ENCODE assay signal across 8 cellular contexts in genomic region chr19:58562126-58563033, GRCh38. TPM values are rescaled to one million over a fixed set of nuclear protein-coding genes. Genes with fewer than 3 reads are reported as not detected.
DNase-seq lines count a peak whose midpoint lies in the region; ATAC-seq lines count a peak whose summit lies in the region.

No MANE protein-coding gene starts in this region.

- peaks cover 69% of the 10 kb centered on the region for H3K4me1 Mint-ChIP-seq in stimulated activated memory B cell treated with anti-CD40 and anti-IgM and Interleukin-4, amounts not matched to agents 10 μg/mL and 1 μg/mL and 100 μg/mL, for 72 hours

- H3K4me1 ChIP-seq in adipocyte (ENCODE audit: control insufficient read depth, insufficient read depth, low read length) (peaks cover 28% of the 10 kb centered on the region), iPS-20b (ENCODE audit: insufficient read depth, low read length) (peaks cover 7% of the 10 kb centered on the region; the same call in 1 of the 2 replicates)

- no peaks in the 10 kb centered on the region for H3K27me3 ChIP-seq in H7 (ENCODE audit: control insufficient read depth, insufficient read depth, low read length)
- no peaks in the 10 kb centered on the region for H3K27me3 ChIP-seq in adipocyte (replicated peaks; ENCODE audit: control insufficient read depth, insufficient read depth, low read length)
- H3K27me3 ChIP-seq in iPS-20b (ENCODE audit: insufficient read depth, low read length), result peaks cover 43% of the 10 kb centered on the region

- H3K9ac ChIP-seq in adipocyte (ENCODE audit: low read length) (peak overlapping the region; percentile 74), iPS-20b (ENCODE audit: low read depth, low read length) (peak overlapping the region; percentile 32; the same call in 1 of the 2 replicates)

- peaks cover 16% of the 10 kb centered on the region for H3K36me3 Mint-ChIP-seq in stimulated activated memory B cell treated with anti-CD40 and anti-IgM and Interleukin-4, amounts not matched to agents 10 μg/mL and 1 μg/mL and 100 μg/mL, for 72 hours

- H3K27ac ChIP-seq in iPS-20b (ENCODE audit: low read length), result no peak overlapping the region

- no peaks in the 10 kb centered on the region for H3K27me3 Mint-ChIP-seq in stimulated activated memory B cell treated with anti-CD40 and anti-IgM and Interleukin-4, amounts not matched to agents 10 μg/mL and 1 μg/mL and 100 μg/mL, for 72 hours

- H3K4me3 ChIP-seq in H7 (ENCODE audit: insufficient read depth, low read depth, low read length) (no peak overlapping the region), adipocyte (ENCODE audit: low read length) (peak overlapping the region; percentile 64), iPS-20b (ENCODE audit: low read length) (peak overlapping the region; percentile 42; the same call in 1 of the 2 replicates)

- H3K36me3 ChIP-seq in H7 (replicated peaks; ENCODE audit: control insufficient read depth, insufficient read depth, low read length) (peaks cover 3% of the 10 kb centered on the region; the same call in 1 of the 2 replicates), adipocyte (ENCODE audit: control insufficient read depth, insufficient read depth, low read length, severe bottlenecking) (peaks cover 7% of the 10 kb centered on the region), iPS-20b (ENCODE audit: insufficient read depth, low read depth, low read length) (0 out of 2 replicates have a peak, but pooled peaks cover 7% of the 10 kb centered on the region)

- DNase-seq in H7 (peak; percentile 81), adipocyte (ENCODE audit: low read depth) (peak; percentile 52), NCI-H526 treated with DMSO at 0.1 percent for 48 hours (lab: John Stamatoyannopoulos, UW) (no peak), SW480 (ENCODE audit: low spot score) (no peak)

- no peaks in the 10 kb centered on the region for H3K9me3 Mint-ChIP-seq in stimulated activated memory B cell treated with anti-CD40 and anti-IgM and Interleukin-4, amounts not matched to agents 10 μg/mL and 1 μg/mL and 100 μg/mL, for 72 hours

- H3K9me3 ChIP-seq in adipocyte (ENCODE audit: control insufficient read depth, low read length) (no peaks in the 10 kb centered on the region), iPS-20b (ENCODE audit: insufficient read depth, low read depth, low read length) (no peaks in the 10 kb centered on the region)

- no peak for ATAC-seq in stimulated activated memory B cell treated with anti-CD40 and anti-IgM and Interleukin-4, amounts not matched to agents 10 μg/mL and 1 μg/mL and 100 μg/mL, for 72 hours
- no peak for ATAC-seq in HG03432 (IDR thresholded peaks at IDR 0.05; ENCODE audit: unreplicated experiment)
- ATAC-seq in GM21360 (IDR thresholded peaks at IDR 0.05; ENCODE audit: unreplicated experiment), result no peak

- peak overlapping the region; percentile 88 for H3K4me3 Mint-ChIP-seq in stimulated activated memory B cell treated with anti-CD40 and anti-IgM and Interleukin-4, amounts not matched to agents 10 μg/mL and 1 μg/mL and 100 μg/mL, for 72 hours

- peak overlapping the region; percentile 55 for H3K27ac Mint-ChIP-seq in stimulated activated memory B cell treated with anti-CD40 and anti-IgM and Interleukin-4, amounts not matched to agents 10 μg/mL and 1 μg/mL and 100 μg/mL, for 72 hours

RNA-seq across cellular contexts. Expression of gene UBE2M, which starts 4.0 kb away (rescaled TPM):
- 131 and 188 TPM in 2 replicates for total RNA-seq in H7 (2014; rRNA removed; shearing (Covaris generic))

RNA-seq across cellular contexts. Expression of gene CHMP2A, which starts 7.5 kb away (rescaled TPM):
- 85.9 and 96.2 TPM in 2 replicates for total RNA-seq in H7 (2014; rRNA removed; shearing (Covaris generic))

RNA-seq across cellular contexts. Expression of gene MZF1, which starts 10.8 kb away (rescaled TPM):
- 11.0 and 12.5 TPM in 2 replicates for total RNA-seq in H7 (2014; rRNA removed; shearing (Covaris generic))

RNA-seq across cellular contexts. Expression of gene TRIM28, which starts 18.5 kb away (rescaled TPM):
- 1,648 and 1,979 TPM in 2 replicates for total RNA-seq in H7 (2014; rRNA removed; shearing (Covaris generic))

RNA-seq across cellular contexts. Expression of gene ZBTB45, which starts 42.8 kb away (rescaled TPM):
- 12.6 and 20.4 TPM in 2 replicates for total RNA-seq in H7 (2014; rRNA removed; shearing (Covaris generic))

Comparison
In these comparisons a context has a peak if more than half of its experiments do, and no peak if none do; other contexts are left out.
1. DNase-seq: peak in H7 (single experiment) and adipocyte (single experiment); none in NCI-H526 treated with DMSO at 0.1 percent for 48 hours (single experiment) and SW480 (single experiment).